Comparison of ENCODE assay signal across 34 cellular contexts in genomic region chr1:156589546-156589945, GRCh38. TPM values are rescaled to one million over a fixed set of nuclear protein-coding genes. Genes with fewer than 3 reads are reported as not detected.
"Had no signal": no experiment of that assay in that cellular context is flagged by ENCODE, and none has a peak within 500 bp of the region (broad histone marks: within the 10 kb centered on the region; RNA-seq: fewer than 3 reads in every experiment).

No MANE protein-coding gene starts in this region.

- FAIRE-seq: endometrium, islet of Langerhans, keratinocyte had no signal

- H3K4me3 ChIP-seq: colonic mucosa, esophagus squamous epithelium, gastrocnemius medialis, heart right ventricle, left lung, lower lobe of right lung, mucosa of descending colon had no signal

- DNase-seq: colonic mucosa; cortex of kidney; effector CD8-positive, alpha-beta T cell; effector memory CD8-positive, alpha-beta T cell; endodermal cell; erythroblast; esophagus squamous epithelium; foreskin fibroblast; foreskin melanocyte; gastrocnemius medialis; glutamatergic neuron; head of caudate nucleus; heart right ventricle; hippocampal formation; left cardiac atrium; left lung; left ventricle myocardium superior; lower lobe of right lung; mesenchymal stem cell; naive B cell had no signal

- H3K36me3 ChIP-seq: colonic mucosa had no signal

- H3K4me1 ChIP-seq: colonic mucosa had no signal

- H3K9me3 ChIP-seq: colonic mucosa, esophagus squamous epithelium, gastrocnemius medialis, heart right ventricle, left lung, lower lobe of right lung, mucosa of descending colon had no signal

- H3K27me3 ChIP-seq: colonic mucosa, esophagus squamous epithelium, gastrocnemius medialis, heart right ventricle, left lung had no signal

- H3K27ac ChIP-seq: colonic mucosa, epithelial cell of prostate, esophagus squamous epithelium, heart right ventricle, left lung, lower lobe of right lung had no signal

RNA-seq across cellular contexts. Expression of gene TTC24, which starts 10.0 kb away (rescaled TPM):
- total RNA-seq: chondrocyte, colonic mucosa, dermis microvascular lymphatic vessel endothelial cell, endodermal cell, esophagus mucosa, esophagus squamous epithelium, glomerular endothelial cell, kidney epithelial cell, left cardiac atrium, left lung, left ventricle myocardium superior, lower lobe of right lung, lung microvascular endothelial cell, mesenteric fat pad, mesothelial cell of epicardium had no signal
- polyA plus RNA-seq: keratinocyte had no signal

RNA-seq across cellular contexts. Expression of gene HAPLN2, which starts 29.7 kb away (rescaled TPM):
- total RNA-seq: chondrocyte, dermis microvascular lymphatic vessel endothelial cell, esophagus mucosa, glomerular endothelial cell, kidney epithelial cell, lung microvascular endothelial cell, myocyte had no signal
- polyA plus RNA-seq: keratinocyte had no signal
